Comparison of ENCODE assay signal across 8 cellular contexts in the genomic region with DNA sequence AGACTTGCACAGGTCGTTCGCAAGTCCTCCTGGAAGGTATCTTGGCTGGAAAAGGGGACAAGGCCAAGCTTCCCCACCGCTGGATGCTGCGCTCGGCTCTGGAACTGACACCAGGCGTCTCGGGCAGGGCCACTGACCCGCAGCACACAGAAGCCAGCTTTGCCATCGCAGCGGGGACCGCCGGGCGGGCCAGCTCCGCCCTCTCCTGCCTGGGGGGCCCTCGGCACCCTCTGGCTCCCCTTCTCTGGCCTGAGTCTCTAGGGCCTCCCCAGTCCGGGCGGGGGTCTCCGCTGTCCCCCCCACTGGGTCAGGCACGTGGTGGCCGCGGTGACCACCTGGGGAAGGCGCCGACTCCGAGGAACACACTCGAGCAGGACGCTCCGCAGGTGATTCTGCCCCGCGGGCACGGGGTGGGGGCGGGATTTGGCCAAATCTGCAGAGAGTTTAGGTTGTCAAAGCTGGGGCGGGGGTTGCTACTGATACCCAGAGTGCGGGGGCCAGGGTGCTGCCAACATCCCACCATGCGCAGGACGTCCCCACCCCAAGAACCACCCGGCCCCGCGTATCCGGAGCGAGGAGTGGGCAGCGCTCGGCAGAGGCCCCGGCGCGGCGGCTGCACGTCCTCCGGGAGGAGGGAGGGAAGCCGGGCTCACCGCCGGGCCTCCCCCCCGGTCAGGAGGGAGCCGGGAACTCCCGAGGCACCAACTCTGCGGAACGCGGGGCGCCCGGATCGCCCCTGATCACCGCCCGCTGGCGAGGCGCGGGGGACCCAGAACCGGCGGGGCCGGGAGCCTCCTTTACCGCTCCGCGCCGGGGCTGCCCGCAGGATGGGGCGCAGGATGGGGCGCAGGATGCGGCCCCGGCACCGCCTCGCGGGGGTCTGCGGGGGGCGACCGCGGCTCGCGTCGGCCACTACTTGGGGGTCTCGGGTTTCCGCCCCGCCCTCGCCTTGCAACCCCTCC. TPM values are rescaled to one million over a fixed set of nuclear protein-coding genes. Genes with fewer than 3 reads are reported as not detected.
A peak's percentile ranks its signal among the peaks of the same experiment; 100 is the strongest.
DNase-seq lines count a peak whose midpoint lies in the region; ATAC-seq and TF ChIP-seq lines count a peak whose summit lies in the region.

No MANE protein-coding gene starts in this region.

- TF ChIP-seq RAD21 in neural cell (conservative IDR thresholded peaks at IDR 0.05) = no peak

- no peak overlapping the region for H3K27ac ChIP-seq in neural cell (ENCODE audit: low read length)

- no peaks in the 10 kb centered on the region for H3K9me3 ChIP-seq in neural cell (ENCODE audit: low read length)

- H3K4me3 Mint-ChIP-seq in endothelial cell (ENCODE audit: unreplicated experiment) = no peak overlapping the region

- H2AFZ ChIP-seq in neural cell (ENCODE audit: low read depth, low read length) = no peak overlapping the region

- H4K20me1 ChIP-seq in neural cell (ENCODE audit: insufficient read depth) = no peaks in the 10 kb centered on the region

- H3K27me3 Mint-ChIP-seq in endothelial cell (ENCODE audit: unreplicated experiment) = peaks cover 19% of the 10 kb centered on the region

- peak overlapping the region; percentile 65 for H3K4me3 ChIP-seq in neural cell (ENCODE audit: low read length)

- ATAC-seq in GM18505 (IDR thresholded peaks at IDR 0.05; ENCODE audit: unreplicated experiment) (peak; percentile 1), GM21423 (IDR thresholded peaks at IDR 0.05; ENCODE audit: unreplicated experiment) (no peak), GM18873 (IDR thresholded peaks at IDR 0.05; ENCODE audit: low FRiP score, unreplicated experiment) (no peak), HG03159 (IDR thresholded peaks at IDR 0.05; ENCODE audit: unreplicated experiment) (no peak)

- H3K36me3 ChIP-seq in neural cell (ENCODE audit: insufficient read depth, low read length) = no peaks in the 10 kb centered on the region

- H3K27me3 ChIP-seq in neural cell (ENCODE audit: insufficient read depth, low read depth, low read length) = peaks cover 26% of the 10 kb centered on the region

- no peak for TF ChIP-seq CTCF in endothelial cell (IDR thresholded peaks at IDR 0.05; ENCODE audit: unreplicated experiment)
- TF ChIP-seq CTCF in neural cell (IDR thresholded peaks at IDR 0.05; ENCODE audit: poor library complexity, severe bottlenecking) = no peak

- TF ChIP-seq POLR2A in GM18505 (IDR thresholded peaks at IDR 0.05; ENCODE audit: borderline replicate concordance, extremely low read depth, insufficient read depth, insufficient read length) = no peak

- no peak overlapping the region for H3K27ac Mint-ChIP-seq in endothelial cell (ENCODE audit: unreplicated experiment)

- H3K9me2 ChIP-seq in neural cell (ENCODE audit: insufficient read depth, low read length) = no peaks in the 10 kb centered on the region

- peaks cover 2% of the 10 kb centered on the region for H3K4me1 Mint-ChIP-seq in endothelial cell (ENCODE audit: unreplicated experiment)

- TF ChIP-seq EP300 in neural cell (conservative IDR thresholded peaks at IDR 0.05; ENCODE audit: poor library complexity, severe bottlenecking) = no peak

- H3K36me3 Mint-ChIP-seq in endothelial cell (ENCODE audit: low read depth, unreplicated experiment) = no peaks in the 10 kb centered on the region

- no peaks in the 10 kb centered on the region for H3F3A ChIP-seq in neural cell (ENCODE audit: insufficient read depth, low read length, poor library complexity, severe bottlenecking)

- no peaks in the 10 kb centered on the region for H3K9me3 Mint-ChIP-seq in endothelial cell (ENCODE audit: unreplicated experiment)

- H3K79me2 ChIP-seq in neural cell (replicated peaks; ENCODE audit: insufficient read depth, low read length) = peaks cover 6% of the 10 kb centered on the region

- peak; percentile 25 for DNase-seq in RPMI8226
- peak; percentile 27 for DNase-seq in endothelial cell (ENCODE audit: low spot score)
- DNase-seq in NCI-H146 treated with DMSO at 0.1 percent for 48 hours (lab: John Stamatoyannopoulos, UW; ENCODE audit: unreplicated experiment) = no peak

- peak overlapping the region; percentile 44 for H3K9ac ChIP-seq in neural cell (ENCODE audit: low read length)

- H3K4me2 ChIP-seq in neural cell (ENCODE audit: low read length) = no peak overlapping the region

TF ChIP-seq in neural cell, 6 proteins besides CTCF, POLR2A, EP300 and RAD21:
- TF ChIP-seq SMC3 (conservative IDR thresholded peaks at IDR 0.05; ENCODE audit: poor library complexity) (peak; percentile 17), TAF1 (IDR thresholded peaks at IDR 0.05; ENCODE audit: low read depth) (no peak)

RNA-seq across cellular contexts. Expression of a gene that starts 0.8 kb away (rescaled TPM):
- 5.3 TPM for total RNA-seq in endothelial cell (ENCODE audit: unreplicated experiment)
- 15.1 and 22.7 TPM in 2 replicates for polyA plus RNA-seq in neural cell
- polyA minus RNA-seq in neural cell = 21.4 and 21.8 TPM in 2 replicates
